Comparison of ENCODE assay signal across 8 cellular contexts in the genomic region with DNA sequence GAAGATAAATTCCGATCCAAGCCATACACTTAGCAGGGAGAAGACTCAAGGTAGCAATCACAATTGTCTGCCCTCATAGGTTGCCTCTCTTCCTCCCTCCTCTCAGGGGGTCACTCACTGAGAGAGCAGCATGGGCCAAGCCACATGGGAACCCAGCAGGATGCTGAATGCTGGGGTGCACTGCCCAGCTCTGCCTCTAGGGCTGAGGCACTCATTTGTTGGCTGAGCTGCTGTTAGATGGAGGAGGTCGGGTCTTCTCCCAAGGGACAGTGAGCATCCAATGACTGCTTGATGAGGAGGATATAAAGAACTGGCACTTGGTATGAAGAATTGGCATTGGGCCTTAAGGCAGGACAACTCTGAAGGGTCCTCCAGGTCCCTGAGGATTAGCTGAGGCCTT.
A peak's percentile ranks its signal among the peaks of the same experiment; 100 is the strongest.
DNase-seq lines count a peak whose midpoint lies in the region; TF ChIP-seq lines count a peak whose summit lies in the region.
"Had no signal": no experiment of that assay in that cellular context is flagged by ENCODE, and none has a peak within 500 bp of the region (broad histone marks: within the 10 kb centered on the region; RNA-seq: fewer than 3 reads in every experiment).

No MANE protein-coding gene starts in this region.

- no peak overlapping the region for H3K23ac ChIP-seq in mesenchymal stem cell (ENCODE audit: low read length in 2 of 2)

- H2AFZ ChIP-seq in mesenchymal stem cell (ENCODE audit: low read depth, low read length): no peak overlapping the region
- H2AFZ ChIP-seq: parathyroid adenoma had no signal

- H3K4me2 ChIP-seq in mesenchymal stem cell (ENCODE audit: low read length, poor library complexity, severe bottlenecking): no peak overlapping the region

- no peak overlapping the region for H3K4me3 Mint-ChIP-seq in activated T-helper 2 cell treated with anti-CD3 and anti-CD28 coated beads, Interferon-gamma antibody, Interleukin-2, Interleukin-4, amounts not matched to agents 10 μg/mL and 5 μg/mL and 100 μg/mL, durations not matched to agents 14 hours and 24 hours and 36 hours (ENCODE audit: low read depth)

- no peaks in the 10 kb centered on the region for H3K79me1 ChIP-seq in mesenchymal stem cell (replicated peaks; ENCODE audit: low read length, poor library complexity, severe bottlenecking)

- no peak overlapping the region for H3K4me3 ChIP-seq in HFF-Myc (replicated peaks; ENCODE audit: low read depth, low read length)
- no peak overlapping the region for H3K4me3 ChIP-seq in mesenchymal stem cell (ENCODE audit: insufficient read depth in 1 of 2, low read depth in 1 of 2, low read length in 2 of 2)
- no peak overlapping the region for H3K4me3 ChIP-seq in thyroid gland (replicated peaks in 1 of 3)

- in situ Hi-C loops in SK-MEL-5 (cut with HindIII; ENCODE audit: low pct_unique_long_range_greater_than_20kb, low sequenced_read_pairs): no loop called here

- no peak overlapping the region for H2BK120ac ChIP-seq in mesenchymal stem cell (ENCODE audit: low read depth, low read length)

- H3K27ac ChIP-seq in mesenchymal stem cell (ENCODE audit: low read length, poor library complexity, severe bottlenecking): no peak overlapping the region
- no peak overlapping the region for H3K27ac ChIP-seq in thyroid gland
- H3K27ac ChIP-seq: parathyroid adenoma had no signal

- no peaks in the 10 kb centered on the region for H3K9me3 Mint-ChIP-seq in activated T-helper 2 cell treated with anti-CD3 and anti-CD28 coated beads, Interferon-gamma antibody, Interleukin-2, Interleukin-4, amounts not matched to agents 10 μg/mL and 5 μg/mL and 100 μg/mL, durations not matched to agents 14 hours and 24 hours and 36 hours

- peak overlapping the region; percentile 31 to 60 for H2BK12ac ChIP-seq in mesenchymal stem cell (ENCODE audit: low read length in 2 of 2)

- H3K27me3 Mint-ChIP-seq in activated T-helper 2 cell treated with anti-CD3 and anti-CD28 coated beads, Interferon-gamma antibody, Interleukin-2, Interleukin-4, amounts not matched to agents 10 μg/mL and 5 μg/mL and 100 μg/mL, durations not matched to agents 14 hours and 24 hours and 36 hours (ENCODE audit: low read depth): no peaks in the 10 kb centered on the region

- no peak overlapping the region for H3K27ac Mint-ChIP-seq in activated T-helper 2 cell treated with anti-CD3 and anti-CD28 coated beads, Interferon-gamma antibody, Interleukin-2, Interleukin-4, amounts not matched to agents 10 μg/mL and 5 μg/mL and 100 μg/mL, durations not matched to agents 14 hours and 24 hours and 36 hours

- 97% methylated on average over 2 of the region's 2 CpGs for WGBS in mesenchymal stem cell
- WGBS in thyroid gland, 2 donors: 70 to 85% methylated on average over 2 of the region's 2 CpGs

- no peak overlapping the region for H3K4ac ChIP-seq in mesenchymal stem cell (ENCODE audit: low read depth in 1 of 2, low read length in 2 of 2)

- no peak for DNase-seq in HFF-Myc (ENCODE audit: extremely low read depth, low read depth)
- DNase-seq in SK-MEL-5 (ENCODE audit: low read depth, low spot score): peak; percentile 61
- DNase-seq in mesenchymal stem cell: no peak
- no peak for DNase-seq in activated T-helper 2 cell treated with anti-CD3 and anti-CD28 coated beads, Interferon-gamma antibody, Interleukin-2, Interleukin-4, amounts not matched to agents 10 μg/mL and 5 μg/mL and 100 μg/mL, durations not matched to agents 14 hours and 24 hours and 36 hours (ENCODE audit: low spot score)
- no peak for DNase-seq in NCI-H187 treated with DMSO at 0.1 percent for 48 hours (lab: John Stamatoyannopoulos, UW)
- no peak for DNase-seq in thyroid gland

- H2AK5ac ChIP-seq in mesenchymal stem cell (ENCODE audit: low read length, severe bottlenecking): peak overlapping the region; percentile 74

- H2BK15ac ChIP-seq in mesenchymal stem cell (ENCODE audit: low read depth, poor library complexity, severe bottlenecking): no peak overlapping the region

- H3K9me3 ChIP-seq in mesenchymal stem cell (ENCODE audit: control insufficient read depth, low read length) (no peaks in the 10 kb centered on the region), thyroid gland (no peaks in the 10 kb centered on the region)

- H4K8ac ChIP-seq in mesenchymal stem cell (ENCODE audit: low read length): no peak overlapping the region

- no peak overlapping the region for H2BK5ac ChIP-seq in mesenchymal stem cell (ENCODE audit: low read depth, low read length, poor library complexity, severe bottlenecking)

- no peak overlapping the region for H3K18ac ChIP-seq in mesenchymal stem cell (ENCODE audit: low read depth in 1 of 2, low read length in 2 of 2)

- H3K27me3 ChIP-seq in mesenchymal stem cell (ENCODE audit: control insufficient read depth in 1 of 2, insufficient read depth in 1 of 2, low read length in 2 of 2): no peaks in the 10 kb centered on the region
- no peaks in the 10 kb centered on the region for H3K27me3 ChIP-seq in thyroid gland

- peak; percentile 68 for TF ChIP-seq CTCF in GM12872 (IDR thresholded peaks at IDR 0.05; ENCODE audit: insufficient read depth, low read depth, low read length)
- peak; percentile 49 for TF ChIP-seq CTCF in HFF-Myc (IDR thresholded peaks at IDR 0.05; ENCODE audit: low read depth, low read length, missing control alignments)
- peak in 2 of 6 experiments; percentile 10 to 16 for TF ChIP-seq CTCF in thyroid gland (IDR thresholded peaks at IDR 0.05)

- no peak for TF ChIP-seq POLR2A in thyroid gland (IDR thresholded peaks at IDR 0.05)

- intact Hi-C loops in activated T-helper 2 cell treated with anti-CD3 and anti-CD28 coated beads, Interferon-gamma antibody, Interleukin-2, Interleukin-4, amounts not matched to agents 10 μg/mL and 5 μg/mL and 100 μg/mL, durations not matched to agents 14 hours and 24 hours and 36 hours (cut with micrococcal nuclease): no loop called here
- intact Hi-C loops in thyroid gland (cut with DNase I): no loop called here

- peaks cover 4% of the 10 kb centered on the region for H3K4me1 ChIP-seq in mesenchymal stem cell (ENCODE audit: control insufficient read depth, insufficient read depth, low read depth, low read length)
- no peaks in the 10 kb centered on the region for H3K4me1 ChIP-seq in thyroid gland
- H3K4me1 ChIP-seq: parathyroid adenoma had no signal

- no peak overlapping the region for H3K9ac ChIP-seq in mesenchymal stem cell (ENCODE audit: low read length)
- H3K9ac ChIP-seq: parathyroid adenoma had no signal

- H3K36me3 Mint-ChIP-seq in activated T-helper 2 cell treated with anti-CD3 and anti-CD28 coated beads, Interferon-gamma antibody, Interleukin-2, Interleukin-4, amounts not matched to agents 10 μg/mL and 5 μg/mL and 100 μg/mL, durations not matched to agents 14 hours and 24 hours and 36 hours (ENCODE audit: low read depth): no peaks in the 10 kb centered on the region

- no peaks in the 10 kb centered on the region for H3K4me1 Mint-ChIP-seq in activated T-helper 2 cell treated with anti-CD3 and anti-CD28 coated beads, Interferon-gamma antibody, Interleukin-2, Interleukin-4, amounts not matched to agents 10 μg/mL and 5 μg/mL and 100 μg/mL, durations not matched to agents 14 hours and 24 hours and 36 hours (ENCODE audit: low read depth)

- H4K91ac ChIP-seq in mesenchymal stem cell (ENCODE audit: low read length): peak overlapping the region; percentile 55

- no peaks in the 10 kb centered on the region for H3K36me3 ChIP-seq in mesenchymal stem cell (ENCODE audit: control insufficient read depth in 1 of 2, insufficient read depth in 2 of 2, low read depth in 1 of 2, low read length in 2 of 2)
- no peaks in the 10 kb centered on the region for H3K36me3 ChIP-seq in thyroid gland

- peak overlapping the region in 1 of 2 experiments; percentile 45 for H3K14ac ChIP-seq in mesenchymal stem cell (ENCODE audit: low read length in 2 of 2)
